8 cellular contexts compared by ENCODE assay signal in the genomic region with DNA sequence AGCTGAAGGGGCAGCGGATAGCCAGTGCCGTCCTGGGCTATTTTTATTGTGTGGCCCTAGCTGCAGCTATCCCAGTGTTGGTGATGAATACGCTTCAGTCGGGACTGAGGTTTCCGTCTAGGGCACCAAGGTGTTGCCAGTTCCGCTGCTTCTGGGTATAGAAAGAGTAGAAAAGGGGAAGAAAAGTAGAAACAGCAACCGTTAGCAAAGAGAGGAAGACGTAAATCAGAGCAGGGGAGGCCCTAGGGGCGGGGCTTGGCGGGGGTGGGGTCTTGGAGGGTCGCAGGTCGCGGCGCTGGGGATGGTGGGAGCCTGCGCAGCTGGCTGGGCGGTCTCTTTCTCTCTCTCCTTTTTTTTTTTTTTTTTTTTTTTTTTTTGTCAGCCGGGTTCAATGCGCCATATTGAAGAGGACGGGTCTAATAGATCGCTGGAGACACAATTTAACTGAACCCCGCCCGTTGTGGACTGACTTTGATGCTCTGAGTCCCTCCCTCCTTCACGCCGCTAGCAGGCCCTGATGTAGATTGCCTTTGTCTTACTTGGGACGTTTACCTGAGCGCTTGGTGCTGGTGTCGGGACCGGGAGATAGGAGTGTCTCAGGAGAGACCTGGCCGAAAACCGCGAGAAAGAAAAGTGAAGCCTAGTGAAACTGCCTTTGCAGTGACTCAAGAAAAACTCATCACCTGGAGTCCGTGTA. TPM values are rescaled to one million over a fixed set of nuclear protein-coding genes. Genes with fewer than 3 reads are reported as not detected.
A peak's percentile ranks its signal among the peaks of the same experiment; 100 is the strongest.
DNase-seq lines count a peak whose midpoint lies in the region; ATAC-seq and TF ChIP-seq lines count a peak whose summit lies in the region.

No MANE protein-coding gene starts in this region.

- H3K4me2 ChIP-seq in DND-41 (ENCODE audit: insufficient read depth, low read length), result peak overlapping the region; percentile 82

- H3K27ac Mint-ChIP-seq in activated CD4-positive, alpha-beta memory T cell treated with anti-CD3 and anti-CD28 coated beads, Interleukin-2, amount 10 ng/mL, durations not matched to agents 7 days and 5 days, result peak overlapping the region; percentile 99

- H3K27me3 ChIP-seq in DND-41 (ENCODE audit: insufficient read depth, low read length, poor library complexity) (no peaks in the 10 kb centered on the region), left ventricle myocardium inferior (ENCODE audit: low read depth) (no peaks in the 10 kb centered on the region)

- no peaks in the 10 kb centered on the region for H4K20me1 ChIP-seq in DND-41 (ENCODE audit: insufficient read depth, low read length)

- H3K27ac ChIP-seq in DND-41 (ENCODE audit: low read length) (peak overlapping the region; percentile 94), left ventricle myocardium inferior (replicated peaks) (peak overlapping the region; percentile 84)

- H3K79me2 ChIP-seq in DND-41 (ENCODE audit: insufficient read depth, low read length), result peaks cover 49% of the 10 kb centered on the region

- peak overlapping the region; percentile 84 for H2AFZ ChIP-seq in DND-41 (ENCODE audit: low read depth, low read length)

- peaks cover 22% of the 10 kb centered on the region for H3K36me3 Mint-ChIP-seq in activated CD4-positive, alpha-beta memory T cell treated with anti-CD3 and anti-CD28 coated beads, Interleukin-2, amount 10 ng/mL, durations not matched to agents 7 days and 5 days (ENCODE audit: low read depth)

- CTCF ChIA-PET in activated CD4-positive, alpha-beta memory T cell treated with anti-CD3 and anti-CD28 coated beads, Interleukin-2, amount 10 ng/mL, durations not matched to agents 7 days and 5 days (lab: Charles Lee), result interaction anchor here (0.6 kb wide), 1 partner anchor 36 kb away, joined by 4 read pairs; no protein-coding TSS in a partner anchor

- no peaks in the 10 kb centered on the region for H3K9me3 Mint-ChIP-seq in activated CD4-positive, alpha-beta memory T cell treated with anti-CD3 and anti-CD28 coated beads, Interleukin-2, amount 10 ng/mL, durations not matched to agents 7 days and 5 days

- H3K27me3 Mint-ChIP-seq in activated CD4-positive, alpha-beta memory T cell treated with anti-CD3 and anti-CD28 coated beads, Interleukin-2, amount 10 ng/mL, durations not matched to agents 7 days and 5 days, result no peaks in the 10 kb centered on the region

- H3K9me3 ChIP-seq in DND-41 (ENCODE audit: insufficient read depth, low read length, severe bottlenecking) (no peaks in the 10 kb centered on the region), left ventricle myocardium inferior (replicated peaks) (no peaks in the 10 kb centered on the region)

- intact Hi-C loops in left ventricle myocardium inferior (cut with micrococcal nuclease), result no loop called here

- H3K9ac ChIP-seq in DND-41 (ENCODE audit: low read depth, low read length), result peak overlapping the region; percentile 73

- DNase-seq in DND-41 (peak; percentile 82), left ventricle myocardium inferior (peak; percentile 82), SW480 (ENCODE audit: low spot score) (no peak)
- DNase-seq in activated CD4-positive, alpha-beta memory T cell treated with anti-CD3 and anti-CD28 coated beads, Interleukin-2, amount 10 ng/mL, durations not matched to agents 7 days and 5 days, result peak; percentile 82
- peak; percentile 53 to 67 (median 66) for DNase-seq in stimulated activated CD4-positive, alpha-beta T cell treated with anti-CD3 and anti-CD28 coated beads, TNF-alpha, amount 100 ng/mL, for 4 hours (ENCODE audit: low read depth in 3 of 3)

- H3K4me1 Mint-ChIP-seq in activated CD4-positive, alpha-beta memory T cell treated with anti-CD3 and anti-CD28 coated beads, Interleukin-2, amount 10 ng/mL, durations not matched to agents 7 days and 5 days, result peaks cover 18% of the 10 kb centered on the region

- H3K4me3 ChIP-seq in DND-41 (ENCODE audit: low read depth in 1 of 2, low read length in 2 of 2) (peak overlapping the region; percentile 89 to 97), left ventricle myocardium inferior (peak overlapping the region; percentile 77)

- POLR2A ChIA-PET in activated CD4-positive, alpha-beta memory T cell treated with anti-CD3 and anti-CD28 coated beads, Interleukin-2, amount 10 ng/mL, durations not matched to agents 7 days and 5 days (lab: Charles Lee), result interaction anchor here (1.1 to 1.3 kb wide), 3 partner anchors 242 to 359 kb away, joined by 3 to 4 read pairs (median 4); partner anchors contain the start of gene DDX3Y

- H3K4me1 ChIP-seq in DND-41 (ENCODE audit: insufficient read depth, low read length) (peaks cover 36% of the 10 kb centered on the region), left ventricle myocardium inferior (peaks cover 5% of the 10 kb centered on the region)

- H3K4me3 Mint-ChIP-seq in activated CD4-positive, alpha-beta memory T cell treated with anti-CD3 and anti-CD28 coated beads, Interleukin-2, amount 10 ng/mL, durations not matched to agents 7 days and 5 days, result peak overlapping the region; percentile 98

- H3K36me3 ChIP-seq in DND-41 (ENCODE audit: insufficient read depth, low read length) (peaks cover 28% of the 10 kb centered on the region), left ventricle myocardium inferior (no peaks in the 10 kb centered on the region)

- no peak for TF ChIP-seq CTCF in DND-41 (IDR thresholded peaks at IDR 0.05; ENCODE audit: borderline replicate concordance, extremely low read depth, low read length, poor library complexity, severe bottlenecking)
- TF ChIP-seq CTCF in left ventricle myocardium inferior (IDR thresholded peaks at IDR 0.05; ENCODE audit: borderline replicate concordance), result no peak

- ATAC-seq in DND-41 (ENCODE audit: insufficient read depth, low read depth) (peak; percentile 87), HG03432 (IDR thresholded peaks at IDR 0.05; ENCODE audit: unreplicated experiment) (peak; percentile 82), HG03025 (IDR thresholded peaks at IDR 0.05; ENCODE audit: low FRiP score, unreplicated experiment) (no peak), HG03342 (IDR thresholded peaks at IDR 0.05; ENCODE audit: unreplicated experiment) (no peak)

RNA-seq across cellular contexts. Expression of gene USP9Y, which starts 38.9 kb away (rescaled TPM):
- total RNA-seq in activated CD4-positive, alpha-beta memory T cell treated with anti-CD3 and anti-CD28 coated beads, Interleukin-2, amount 10 ng/mL, durations not matched to agents 7 days and 5 days, result 10 to 100 TPM; 18.2 to 18.4 TPM
- total RNA-seq in left ventricle myocardium inferior, result 25.4 TPM

Comparison
In these comparisons a context has a peak if more than half of its experiments do, and no peak if none do; other contexts are left out.
1. ATAC-seq: peak in DND-41 (single experiment) and HG03432 (single experiment); none in HG03025 (single experiment) and HG03342 (single experiment).